8 cellular contexts compared by ENCODE assay signal in the genomic region with DNA sequence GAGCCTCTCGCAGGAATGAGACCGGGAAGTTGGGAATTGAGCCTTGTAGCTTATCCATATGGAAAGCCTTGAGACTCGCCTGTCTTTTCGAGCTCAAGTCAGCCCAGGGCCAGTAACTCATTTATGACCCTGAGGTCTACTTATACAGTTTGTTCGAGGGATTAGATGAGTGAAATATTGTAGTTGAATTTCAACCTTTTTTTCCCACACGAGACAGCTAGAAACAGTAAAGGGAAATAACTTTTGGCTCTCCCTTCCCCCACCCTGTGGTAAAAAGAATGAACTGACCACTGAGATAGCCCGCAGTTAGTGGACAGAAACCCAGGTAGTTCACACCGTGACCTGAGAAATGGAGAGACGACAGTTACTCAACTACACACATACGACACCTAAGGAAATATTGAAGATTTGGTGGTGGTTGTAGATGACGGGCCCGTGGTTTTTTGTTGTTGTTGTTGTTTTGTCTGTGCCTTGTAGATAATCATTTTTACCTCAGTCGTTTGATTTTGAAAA. TPM values are rescaled to one million over a fixed set of nuclear protein-coding genes. Genes with fewer than 3 reads are reported as not detected.
DNase-seq lines count a peak whose midpoint lies in the region; ATAC-seq and TF ChIP-seq lines count a peak whose summit lies in the region.

No MANE protein-coding gene starts in this region.

- H3K27me3 ChIP-seq in A673 (replicated peaks; ENCODE audit: insufficient read depth, low read depth, low read length, poor library complexity) (no peaks in the 10 kb centered on the region), HAP-1 (ENCODE audit: low read depth) (no peaks in the 10 kb centered on the region)

- TF ChIP-seq POLR2A in GM18505 (IDR thresholded peaks at IDR 0.05; ENCODE audit: borderline replicate concordance, extremely low read depth, insufficient read depth, insufficient read length): no peak

- H3K36me3 ChIP-seq in A673 (ENCODE audit: insufficient read depth, low read length, poor library complexity, severe bottlenecking) (peaks cover 27% of the 10 kb centered on the region), HAP-1 (replicated peaks) (peaks cover 29% of the 10 kb centered on the region)

- H3K9me3 ChIP-seq in A673 (ENCODE audit: low read depth, low read length, poor library complexity, severe bottlenecking) (no peaks in the 10 kb centered on the region), HAP-1 (no peaks in the 10 kb centered on the region)

- H3K4me1 ChIP-seq in A673 (ENCODE audit: insufficient read depth, low read length, poor library complexity, severe bottlenecking): peaks cover 7% of the 10 kb centered on the region
- H3K4me1 ChIP-seq in HAP-1: peaks cover 12% of the 10 kb centered on the region

- TF ChIP-seq CTCF in A673 (conservative IDR thresholded peaks at IDR 0.05; ENCODE audit: low read depth, low read length) (no peak), WI38 (IDR thresholded peaks at IDR 0.05; ENCODE audit: low read depth, low read length) (no peak), fibroblast of villous mesenchyme (IDR thresholded peaks at IDR 0.05; ENCODE audit: insufficient read depth, low read depth, low read length) (no peak), GM10248 (IDR thresholded peaks at IDR 0.05; ENCODE audit: control extremely low read depth, extremely low read depth, low read depth, missing control alignments) (no peak)

- intact Hi-C loops in A673 (cut with micrococcal nuclease; ENCODE audit: unreplicated experiment): no loop called here

- BruUV-seq in A673 (replicated peaks; lab: Mats Ljungman, UMichigan): no TSS peak

- ATAC-seq in GM18505 (IDR thresholded peaks at IDR 0.05; ENCODE audit: unreplicated experiment): no peak

- DNase-seq in A673 (ENCODE audit: low spot score) (no peak), HAP-1 (ENCODE audit: low spot score in 2 of 2) (no peak), fibroblast of villous mesenchyme (ENCODE audit: low read depth) (peak; percentile 61), renal cortical epithelial cell (ENCODE audit: low read depth) (peak; percentile 36), NCI-H2107 (lab: John Stamatoyannopoulos, UW) (no peak), GM10248 (ENCODE audit: extremely low spot score) (no peak)

- in situ Hi-C loops in HAP-1 (cut with MboI; ENCODE audit: low sequenced_read_pairs): no loop called here

- POLR2A ChIA-PET in A673 (lab: Charles Lee; ENCODE audit: low non-redundant PET) (no interaction called here), GM10248 (lab: Yijun Ruan, JAX) (interaction anchor here (1.1 to 1.5 kb wide), 2 partner anchors 176 to 189 kb away, joined by 3 read pairs; no protein-coding TSS in a partner anchor)

- CTCF ChIA-PET in A673 (lab: Charles Lee): interaction anchor here (0.5 to 1.2 kb wide), 3 partner anchors 12 to 59 kb away, joined by 3 to 5 read pairs (median 4); no protein-coding TSS in a partner anchor
- CTCF ChIA-PET in GM10248 (lab: Yijun Ruan, JAX): interaction anchor here (1.3 to 2.1 kb wide), 3 partner anchors 9 to 55 kb away, joined by 3 to 15 read pairs (median 5); no protein-coding TSS in a partner anchor

- H3K4me3 ChIP-seq in A673 (ENCODE audit: low read depth, low read length, poor library complexity, severe bottlenecking): peak overlapping the region; percentile 90
- peak overlapping the region; percentile 98 for H3K4me3 ChIP-seq in HAP-1
- peak overlapping the region; percentile 78 for H3K4me3 ChIP-seq in WI38 (ENCODE audit: low read depth, low read length)
- H3K4me3 ChIP-seq in fibroblast of villous mesenchyme (ENCODE audit: low read depth, low read length): peak overlapping the region; percentile 83

- H3K27ac ChIP-seq in A673 (ENCODE audit: low read depth, low read length, poor library complexity, severe bottlenecking): peak overlapping the region; percentile 92

RNA-seq across cellular contexts. Expression of a gene that starts 0.8 kb away (rescaled TPM):
- 176 and 208 TPM in 2 replicates for total RNA-seq in A673 (2021)
- 39.3 and 52.2 TPM in 2 replicates for total RNA-seq in fibroblast of villous mesenchyme
- total RNA-seq in renal cortical epithelial cell: 42.4 and 129 TPM in 2 replicates

Comparison
In these comparisons a context has a peak if more than half of its experiments do, and no peak if none do; other contexts are left out.
1. DNase-seq: peak in fibroblast of villous mesenchyme (single experiment) and renal cortical epithelial cell (single experiment); none in A673 (single experiment), HAP-1 (0 of 2), NCI-H2107 (single experiment) and GM10248 (single experiment).
2. Peak in every context shown above with its lines, with median percentiles within 50 percentile points of each other: H3K4me3 ChIP-seq.